13 cellular contexts compared by ENCODE assay signal in the genomic region with DNA sequence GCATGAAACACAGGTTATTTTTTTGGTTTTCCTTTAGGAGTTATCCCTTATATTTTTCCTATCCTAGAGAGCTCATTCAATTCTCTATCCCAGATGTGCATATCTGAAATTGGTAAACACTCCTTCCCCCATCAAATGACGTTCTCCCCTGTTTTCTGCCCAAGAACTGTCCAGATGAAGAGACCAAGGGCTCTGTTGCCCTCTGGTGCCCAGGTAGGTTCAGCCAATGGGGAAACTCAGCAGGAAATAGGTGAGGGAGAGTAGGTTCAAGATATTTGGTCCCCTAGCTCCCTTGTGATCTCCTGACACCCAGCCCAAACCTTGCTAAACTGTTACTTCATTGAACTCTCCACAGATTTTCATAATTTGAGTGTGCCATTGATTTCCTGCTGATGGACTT. TPM values are rescaled to one million over a fixed set of nuclear protein-coding genes. Genes with fewer than 3 reads are reported as not detected.
A peak's percentile ranks its signal among the peaks of the same experiment; 100 is the strongest.
DNase-seq lines count a peak whose midpoint lies in the region; ATAC-seq and TF ChIP-seq lines count a peak whose summit lies in the region.
"Had no signal": no experiment of that assay in that cellular context is flagged by ENCODE, and none has a peak within 500 bp of the region (broad histone marks: within the 10 kb centered on the region; RNA-seq: fewer than 3 reads in every experiment).

No MANE protein-coding gene starts in this region.

- H3K27me3 ChIP-seq in ovary = no peaks in the 10 kb centered on the region
- H3K27me3 ChIP-seq in heart left ventricle = no peaks in the 10 kb centered on the region

- no peak overlapping the region for H3K4me3 Mint-ChIP-seq in chondrocyte (ENCODE audit: unreplicated experiment)
- H3K4me3 Mint-ChIP-seq: brain had no signal

- H3K4me1 Mint-ChIP-seq in chondrocyte (ENCODE audit: low read depth) = peaks cover 71% of the 10 kb centered on the region

- peak overlapping the region; percentile 38 for H3K27ac Mint-ChIP-seq in chondrocyte (ENCODE audit: unreplicated experiment)
- H3K27ac Mint-ChIP-seq: brain had no signal

- H3K9me3 ChIP-seq in ovary = no peaks in the 10 kb centered on the region
- no peaks in the 10 kb centered on the region for H3K9me3 ChIP-seq in heart left ventricle

- H3K27ac ChIP-seq in 22Rv1 (no peak overlapping the region), ovary (no peak overlapping the region), heart left ventricle (no peak overlapping the region)

- peak; percentile 13; the same call in 1 of the 2 replicates for TF ChIP-seq CTCF in 22Rv1 (IDR thresholded peaks at IDR 0.05)
- TF ChIP-seq CTCF in chondrocyte (IDR thresholded peaks at IDR 0.05) = no peak
- TF ChIP-seq CTCF in ovary (IDR thresholded peaks at IDR 0.05) = no peak
- no peak for TF ChIP-seq CTCF in heart left ventricle (IDR thresholded peaks at IDR 0.05)

- no peak overlapping the region for H3K4me3 ChIP-seq in ovary
- no peak overlapping the region for H3K4me3 ChIP-seq in heart left ventricle

- TF ChIP-seq POLR2A in ovary (IDR thresholded peaks at IDR 0.05) = no peak
- no peak for TF ChIP-seq POLR2A in heart left ventricle (IDR thresholded peaks at IDR 0.05)

- TF ChIP-seq EP300 in ovary (IDR thresholded peaks at IDR 0.05) = no peak

- no peaks in the 10 kb centered on the region for H3K4me1 ChIP-seq in ovary (ENCODE audit: insufficient read depth)
- peaks cover 0 to 35% (median 14%) of the 10 kb centered on the region in 12 donors for H3K4me1 ChIP-seq in heart left ventricle

- 55 to 65% (median 55%) methylated on average over 1 of the region's 1 CpG for WGBS in ovary, 3 donors
- 82 to 100% (median 86%) methylated on average over 1 of the region's 1 CpG for WGBS in heart left ventricle, 4 donors

- intact Hi-C loops in ovary (cut with DNase I) = no loop called here
- intact Hi-C loops in heart left ventricle (cut with DNase I) = loop anchor here in 2 of 10 donors (5.0 to 10.0 kb wide), 2 partner anchors 70 to 277 kb away; partner anchors contain the start of gene GALNT1 (in 1 of the 2)

- H3K36me3 Mint-ChIP-seq in chondrocyte (ENCODE audit: low read depth) = no peaks in the 10 kb centered on the region
- H3K36me3 Mint-ChIP-seq: brain had no signal

- H3K27me3 Mint-ChIP-seq in chondrocyte (ENCODE audit: low read depth) = no peaks in the 10 kb centered on the region
- H3K27me3 Mint-ChIP-seq: brain had no signal

- peak; percentile 23 for ATAC-seq in GM19035 (IDR thresholded peaks at IDR 0.05; ENCODE audit: unreplicated experiment)
- peak; percentile 21 for ATAC-seq in HG03095 (IDR thresholded peaks at IDR 0.05; ENCODE audit: unreplicated experiment)
- ATAC-seq in heart left ventricle = no peak

- H3K36me3 ChIP-seq in ovary = no peaks in the 10 kb centered on the region
- no peaks in the 10 kb centered on the region for H3K36me3 ChIP-seq in heart left ventricle

- no peaks in the 10 kb centered on the region for H3K9me3 Mint-ChIP-seq in chondrocyte (ENCODE audit: low read depth)
- H3K9me3 Mint-ChIP-seq: brain had no signal

- DNase-seq in chondrocyte (ENCODE audit: low spot score) (no peak), HuH-7.5 (ENCODE audit: low spot score) (no peak), ovary (no peak), heart left ventricle (no peak)
- no peak for DNase-seq in activated CD8-positive, alpha-beta memory T cell treated with anti-CD3 and anti-CD28 coated beads, Interleukin-2, amount 50 U/mL, for 48 hours
- DNase-seq: activated T-cell treated with anti-CD3 and anti-CD28 coated beads for 4 hours, mesendoderm, NCI-H774, T-helper 2 cell had no signal

RNA-seq across cellular contexts. Expression of gene INO80C, which starts 14.1 kb away (rescaled TPM):
- total RNA-seq in chondrocyte (22.7 to 25.4 TPM (median 23.7 TPM) in 3 replicates), ovary (10 to 100 TPM in 2 of 7 donors, 1 to 10 TPM in 5; 1.8 to 12.7 (median 8.1) TPM), heart left ventricle (10 to 100 TPM in 7 of 9 donors, 1 to 10 TPM in 2; 5.6 to 29.0 (median 22.3) TPM)
- polyA plus RNA-seq in ovary (10 to 100 TPM; 13.7 to 13.9 TPM), heart left ventricle (10 to 100 TPM; 24.7 to 25.2 TPM)

Comparison
In these comparisons a context has a peak if more than half of its experiments do, and no peak if none do; other contexts are left out.
1. ATAC-seq: peak in GM19035 (single experiment) and HG03095 (single experiment); none in heart left ventricle (0 of 4).